In genomic region chr10:104894711-104895110, GRCh38 we compare ENCODE assay signal across 24 cellular contexts.
"Had no signal": no experiment of that assay in that cellular context is flagged by ENCODE, and none has a peak within 500 bp of the region (broad histone marks: within the 10 kb centered on the region; RNA-seq: fewer than 3 reads in every experiment).

No MANE protein-coding gene starts in this region.

- H3K27ac ChIP-seq: esophagus squamous epithelium, left lung, neutrophil, parathyroid adenoma, sigmoid colon, stomach, testis, tibial artery, upper lobe of left lung had no signal

- H3K9me3 ChIP-seq: neutrophil, testis had no signal

- H3K27me3 ChIP-seq: esophagus squamous epithelium, left lung, neutrophil, testis, tibial artery, upper lobe of left lung had no signal

- DNase-seq: central memory CD4-positive, alpha-beta T cell; cortex of kidney; effector memory CD8-positive, alpha-beta T cell; erythroblast; esophagus squamous epithelium; foreskin melanocyte; kidney; left cardiac atrium; left lung; mesendoderm; midbrain; naive thymus-derived CD8-positive, alpha-beta T cell; nephron progenitor cell; right cardiac atrium; sigmoid colon; stimulated activated CD4-positive, alpha-beta T cell treated with anti-CD3 and anti-CD28 coated beads, Interleukin-2, amount 100 ng/mL, for 24 hours; stimulated activated CD4-positive, alpha-beta T cell treated with anti-CD3 and anti-CD28 coated beads, Interleukin-4, amount 100 ng/mL, for 24 hours; stimulated activated naive CD4-positive, alpha-beta T cell treated with Interleukin-2 at 50 U/mL for 16 hours; stomach; testis; tibial artery; upper lobe of left lung had no signal

- H3K4me1 ChIP-seq: esophagus squamous epithelium, left lung, parathyroid adenoma, sigmoid colon, stomach, testis, tibial artery, upper lobe of left lung had no signal

- H3K36me3 ChIP-seq: esophagus squamous epithelium, left lung, neutrophil, sigmoid colon, stomach, tibial artery, upper lobe of left lung had no signal

- H3K4me3 ChIP-seq: esophagus squamous epithelium, left lung, sigmoid colon, stomach, testis, tibial artery, upper lobe of left lung had no signal
